1 cellular context compared by ENCODE assay signal in genomic region chr6:52571099-52571755, GRCh38.
TF ChIP-seq lines count a peak whose summit lies in the region.

No MANE protein-coding gene starts in this region.

TF ChIP-seq in HEK293, 187 proteins besides CTCF, POLR2A, EP300 and RAD21 (continued from another document):
- TF ChIP-seq ZNF398 (tag by site-specific recombination; IDR thresholded peaks at IDR 0.05) (no peak), ZNF280C (tag by site-specific recombination; IDR thresholded peaks at IDR 0.05) (no peak), ZNF670 (tag by site-specific recombination; IDR thresholded peaks at IDR 0.05; ENCODE audit: low read depth) (no peak), ZNF350 (tag by site-specific recombination; IDR thresholded peaks at IDR 0.05) (no peak), ZNF211 (tag by site-specific recombination; IDR thresholded peaks at IDR 0.05; ENCODE audit: low read depth) (no peak), REST (tag by site-specific recombination; IDR thresholded peaks at IDR 0.05) (peak; percentile 29; the same call in 1 of the 2 replicates)
- TF ChIP-seq, protein P1, sequence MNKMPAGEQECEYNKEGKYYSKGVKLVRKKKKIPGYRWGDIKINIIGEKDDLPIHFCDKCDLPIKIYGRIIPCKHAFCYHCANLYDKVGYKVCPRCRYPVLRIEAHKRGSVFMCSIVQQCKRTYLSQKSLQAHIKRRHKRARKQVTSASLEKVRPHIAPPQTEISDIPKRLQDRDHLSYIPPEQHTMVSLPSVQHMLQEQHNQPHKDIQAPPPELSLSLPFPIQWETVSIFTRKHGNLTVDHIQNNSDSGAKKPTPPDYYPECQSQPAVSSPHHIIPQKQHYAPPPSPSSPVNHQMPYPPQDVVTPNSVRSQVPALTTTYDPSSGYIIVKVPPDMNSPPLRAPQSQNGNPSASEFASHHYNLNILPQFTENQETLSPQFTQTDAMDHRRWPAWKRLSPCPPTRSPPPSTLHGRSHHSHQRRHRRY (tag by site-specific recombination; IDR thresholded peaks at IDR 0.05), result no peak
- TF ChIP-seq, protein P2, sequence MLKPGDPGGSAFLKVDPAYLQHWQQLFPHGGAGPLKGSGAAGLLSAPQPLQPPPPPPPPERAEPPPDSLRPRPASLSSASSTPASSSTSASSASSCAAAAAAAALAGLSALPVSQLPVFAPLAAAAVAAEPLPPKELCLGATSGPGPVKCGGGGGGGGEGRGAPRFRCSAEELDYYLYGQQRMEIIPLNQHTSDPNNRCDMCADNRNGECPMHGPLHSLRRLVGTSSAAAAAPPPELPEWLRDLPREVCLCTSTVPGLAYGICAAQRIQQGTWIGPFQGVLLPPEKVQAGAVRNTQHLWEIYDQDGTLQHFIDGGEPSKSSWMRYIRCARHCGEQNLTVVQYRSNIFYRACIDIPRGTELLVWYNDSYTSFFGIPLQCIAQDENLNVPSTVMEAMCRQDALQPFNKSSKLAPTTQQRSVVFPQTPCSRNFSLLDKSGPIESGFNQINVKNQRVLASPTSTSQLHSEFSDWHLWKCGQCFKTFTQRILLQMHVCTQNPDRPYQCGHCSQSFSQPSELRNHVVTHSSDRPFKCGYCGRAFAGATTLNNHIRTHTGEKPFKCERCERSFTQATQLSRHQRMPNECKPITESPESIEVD (tag by site-specific recombination; IDR thresholded peaks at IDR 0.05), result no peak
